Comparison of ENCODE assay signal across 20 cellular contexts in the genomic region with DNA sequence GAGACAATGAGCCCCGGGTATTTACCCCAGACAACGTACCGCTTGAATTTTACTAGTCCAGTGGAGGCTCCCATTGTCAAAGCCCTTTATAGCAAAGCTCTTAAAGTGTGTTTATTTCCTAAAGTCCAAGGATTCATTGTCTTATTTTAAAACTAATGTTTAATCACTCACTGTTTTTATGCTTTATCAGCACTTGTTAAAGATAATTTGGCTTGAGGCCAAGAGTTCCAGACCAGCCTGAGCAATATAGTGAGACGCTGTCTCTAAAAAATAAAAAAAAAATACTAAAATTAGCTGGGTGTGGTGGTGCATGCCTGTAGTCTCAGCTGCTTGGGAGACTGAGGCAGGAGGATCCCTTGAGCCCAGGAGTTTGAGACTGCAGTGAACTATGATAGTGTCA.
DNase-seq lines count a peak whose midpoint lies in the region; ATAC-seq, FAIRE-seq and TF ChIP-seq lines count a peak whose summit lies in the region.
"Had no signal": no experiment of that assay in that cellular context is flagged by ENCODE, and none has a peak within 500 bp of the region (broad histone marks: within the 10 kb centered on the region; RNA-seq: fewer than 3 reads in every experiment).

No MANE protein-coding gene starts in this region.

- no peak for FAIRE-seq in HepG2 (lab: Jason Lieb, UNC)
- FAIRE-seq: GM12892, H1, HTR-8/SVneo had no signal

- no peaks in the 10 kb centered on the region for H3K79me2 ChIP-seq in HepG2 (ENCODE audit: insufficient read depth, low read length)

- intact Hi-C loops in heart left ventricle (cut with DNase I), result no loop called here
- intact Hi-C loops in Right ventricle myocardium inferior (cut with DNase I), result loop anchor here (5.0 kb wide), 1 partner anchor 203 kb away; no protein-coding TSS in a partner anchor
- intact Hi-C loops in HepG2 (cut with micrococcal nuclease; ENCODE audit: unreplicated experiment), result no loop called here
- intact Hi-C loops in right lobe of liver (cut with DNase I), result no loop called here
- intact Hi-C loops in esophagus muscularis mucosa (cut with DNase I), result no loop called here

- H3K9me3 ChIP-seq in heart left ventricle, result no peaks in the 10 kb centered on the region
- H3K9me3 ChIP-seq in HepG2 (ENCODE audit: low read length), result no peaks in the 10 kb centered on the region
- no peaks in the 10 kb centered on the region for H3K9me3 ChIP-seq in right lobe of liver
- H3K9me3 ChIP-seq in esophagus muscularis mucosa, result no peaks in the 10 kb centered on the region
- H3K9me3 ChIP-seq: BE2C had no signal

- in situ Hi-C loops in HepG2 (cut with HindIII; ENCODE audit: extremely low pct_ligation_motif_present, low pct_unique_long_range_greater_than_20kb), result no loop called here

- no TSS peak for BruUV-seq in HepG2 (replicated peaks; lab: Mats Ljungman, UMichigan)

- peak overlapping the region in 1 of 12 donors; percentile 31 for H3K27ac ChIP-seq in heart left ventricle
- no peak overlapping the region for H3K27ac ChIP-seq in HepG2 (ENCODE audit: extremely low read length, insufficient read depth, low read length)
- H3K27ac ChIP-seq in right lobe of liver, result no peak overlapping the region
- no peak overlapping the region for H3K27ac ChIP-seq in esophagus muscularis mucosa (replicated peaks in 1 of 4)

- no peak for DNase-seq in heart left ventricle
- DNase-seq in Right ventricle myocardium inferior (ENCODE audit: missing footprints), result no peak
- no peak for DNase-seq in HepG2 (ENCODE audit: low spot score)
- DNase-seq in right lobe of liver, result no peak
- peak; percentile 7 for DNase-seq in esophagus muscularis mucosa (ENCODE audit: extremely low spot score)
- DNase-seq in NK-92 treated with Interleukin-12 subunit alpha and Interleukin-12 subunit beta, amount 100 ng/mL, for 24 hours (lab: John Stamatoyannopoulos, UW), result no peak
- DNase-seq: ACHN; BE2C; C1 segment of cervical spinal cord; CD4-positive, CD25-positive, alpha-beta regulatory T cell; CD8-positive, alpha-beta memory T cell; COR-L47; DMS153; DMS79; GDM1; H9 had no signal

- no peak for TF ChIP-seq RAD21 in HepG2 (CRISPR knock-in tag; IDR thresholded peaks at IDR 0.05)

- TF ChIP-seq CTCF in heart left ventricle (IDR thresholded peaks at IDR 0.05), result no peak
- no peak for TF ChIP-seq CTCF in HepG2 (CRISPR knock-in tag; IDR thresholded peaks at IDR 0.05)
- no peak for TF ChIP-seq CTCF in right lobe of liver (IDR thresholded peaks at IDR 0.05)
- TF ChIP-seq CTCF in esophagus muscularis mucosa (IDR thresholded peaks at IDR 0.05), result no peak

- H3K4me1 ChIP-seq in heart left ventricle (peaks cover 0 to 68% (median 25%) of the 10 kb centered on the region in 12 donors), HepG2 (ENCODE audit: insufficient read depth, low read length) (no peaks in the 10 kb centered on the region), right lobe of liver (no peaks in the 10 kb centered on the region), esophagus muscularis mucosa (peaks cover 15 to 18% (median 17%) of the 10 kb centered on the region in 4 donors)
- H3K4me1 ChIP-seq: BE2C had no signal

- ATAC-seq in heart left ventricle (peak in 3 of 4 donors; percentile 1 to 3 (median 3)), Right ventricle myocardium inferior (no peak), HepG2 (no peak), right lobe of liver (no peak), GM18517 (IDR thresholded peaks at IDR 0.05; ENCODE audit: unreplicated experiment) (no peak)

- no peak overlapping the region for H3K9ac ChIP-seq in HepG2 (ENCODE audit: insufficient read depth, low read depth, low read length)

- no peaks in the 10 kb centered on the region for H3K27me3 ChIP-seq in heart left ventricle
- no peaks in the 10 kb centered on the region for H3K27me3 ChIP-seq in HepG2 (ENCODE audit: control insufficient read depth in 1 of 2, insufficient read depth in 2 of 2, low read length in 2 of 2)
- no peaks in the 10 kb centered on the region for H3K27me3 ChIP-seq in right lobe of liver
- H3K27me3 ChIP-seq in esophagus muscularis mucosa, result no peaks in the 10 kb centered on the region
- H3K27me3 ChIP-seq: BE2C had no signal

- no peaks in the 10 kb centered on the region for H3K36me3 ChIP-seq in heart left ventricle
- no peaks in the 10 kb centered on the region for H3K36me3 ChIP-seq in HepG2 (replicated peaks in 1 of 2; ENCODE audit: control insufficient read depth in 1 of 2, insufficient read depth in 2 of 2, low read length in 2 of 2)
- no peaks in the 10 kb centered on the region for H3K36me3 ChIP-seq in right lobe of liver
- no peaks in the 10 kb centered on the region for H3K36me3 ChIP-seq in esophagus muscularis mucosa
- H3K36me3 ChIP-seq: BE2C had no signal

- H3K4me2 ChIP-seq in HepG2 (ENCODE audit: low read depth, low read length), result no peak overlapping the region

- H3K4me3 ChIP-seq in heart left ventricle, result no peak overlapping the region
- H3K4me3 ChIP-seq in HepG2 (replicated peaks in 1 of 3; ENCODE audit: insufficient read depth in 1 of 3, low read depth in 2 of 3, low read length in 3 of 3), result no peak overlapping the region
- no peak overlapping the region for H3K4me3 ChIP-seq in right lobe of liver
- no peak overlapping the region for H3K4me3 ChIP-seq in esophagus muscularis mucosa

- POLR2A ChIA-PET in HepG2 (lab: Yijun Ruan, JAX), result no interaction called here

- TF ChIP-seq POLR2A in heart left ventricle (IDR thresholded peaks at IDR 0.05) (no peak), HepG2 (IDR thresholded peaks at IDR 0.05; ENCODE audit: insufficient read depth in 1 of 2, low read depth in 2 of 2, low read length in 2 of 2) (no peak), right lobe of liver (IDR thresholded peaks at IDR 0.05) (no peak), esophagus muscularis mucosa (IDR thresholded peaks at IDR 0.05; ENCODE audit: low read depth) (no peak)

- no peak overlapping the region for H2AFZ ChIP-seq in HepG2 (ENCODE audit: low read length)

- CTCF ChIA-PET in HepG2 (lab: Yijun Ruan, JAX; ENCODE audit: low intra/inter-chr PET ratio, low total read pairs), result no interaction called here

- H4K20me1 ChIP-seq in HepG2 (ENCODE audit: insufficient read depth, low read length), result no peaks in the 10 kb centered on the region

- TF ChIP-seq EP300 in HepG2 (IDR thresholded peaks at IDR 0.05; ENCODE audit: low read depth in 2 of 2, low read length in 2 of 2) (no peak), HepG2 (CRISPR knock-in tag; IDR thresholded peaks at IDR 0.05; ENCODE audit: borderline replicate concordance) (no peak), esophagus muscularis mucosa (IDR thresholded peaks at IDR 0.05) (no peak)

- 48 to 61% (median 58%) methylated on average over 4 of the region's 4 CpGs for WGBS in heart left ventricle, 4 donors
- WGBS in HepG2 (ENCODE audit: low lambda C conversion rate), result 71% methylated on average over 4 of the region's 4 CpGs
- 83% methylated on average over 4 of the region's 4 CpGs for WGBS in right lobe of liver (ENCODE audit: insufficient coverage, low coverage, low lambda C conversion rate, missing lambda C conversion rate)
- 74% methylated on average over 4 of the region's 4 CpGs for WGBS in esophagus muscularis mucosa

TF ChIP-seq in HepG2, 621 proteins besides CTCF, POLR2A, EP300 and RAD21:
- no peak for TF ChIP-seq TCF7 (IDR thresholded peaks at IDR 0.05; ENCODE audit: low read depth)
- peak; percentile 40 to 66; a peak in 3 of 4 replicates for TF ChIP-seq MAFK (conservative IDR thresholded peaks at IDR 0.05 in 1 of 2, IDR thresholded peaks at IDR 0.05 in 1 of 2; ENCODE audit: low read length in 2 of 2)
- peak; percentile 42 for TF ChIP-seq MAFF (IDR thresholded peaks at IDR 0.05; ENCODE audit: low read depth, low read length)

Comparison
In these comparisons a context has a peak if more than half of its experiments do, and no peak if none do; other contexts are left out.
1. ATAC-seq: peak in heart left ventricle (3 of 4); none in Right ventricle myocardium inferior (single experiment), HepG2 (single experiment), right lobe of liver (0 of 4) and GM18517 (single experiment).